ENCODE assay signal across 8 cellular contexts in genomic region chr7:128322040-128322643, GRCh38. TPM values are rescaled to one million over a fixed set of nuclear protein-coding genes. Genes with fewer than 3 reads are reported as not detected.
DNase-seq lines count a peak whose midpoint lies in the region; ATAC-seq and TF ChIP-seq lines count a peak whose summit lies in the region.

No MANE protein-coding gene starts in this region.

- peak; percentile 60 for ATAC-seq in mucosa of descending colon
- no peak for ATAC-seq in GM21390 (IDR thresholded peaks at IDR 0.05; ENCODE audit: unreplicated experiment)

- H3K36me3 ChIP-seq in OCI-LY3 (replicated peaks; ENCODE audit: low read depth, low read length) (peaks cover 58% of the 10 kb centered on the region), mucosa of descending colon (ENCODE audit: low read depth) (peaks cover 7% of the 10 kb centered on the region)

- intact Hi-C loops in mucosa of descending colon (cut with DNase I, micrococcal nuclease): no loop called here

- in situ Hi-C loops in GM13977 (cut with MboI; ENCODE audit: low pct_unique_long_range_greater_than_20kb, low sequenced_read_pairs, unreplicated experiment): no loop called here

- H3K4me2 ChIP-seq in OCI-LY3 (ENCODE audit: low read length): no peak overlapping the region

- H3K9ac ChIP-seq in OCI-LY3 (ENCODE audit: low read length): no peak overlapping the region

- no peak for DNase-seq in GM13977 (ENCODE audit: low spot score)
- DNase-seq in dermis blood vessel endothelial cell: peak; percentile 68
- DNase-seq in mucosa of descending colon: no peak
- DNase-seq in NCI-H2029 (lab: John Stamatoyannopoulos, UW): no peak
- no peak for DNase-seq in coronary artery (ENCODE audit: low spot score)

- H2AFZ ChIP-seq in OCI-LY3 (ENCODE audit: low read depth, low read length): no peak overlapping the region

- H4K20me1 ChIP-seq in OCI-LY3 (ENCODE audit: insufficient read depth, low read length): no peaks in the 10 kb centered on the region

- H3K79me2 ChIP-seq in OCI-LY3 (ENCODE audit: low read length): no peaks in the 10 kb centered on the region

- H3K4me3 ChIP-seq in OCI-LY3 (ENCODE audit: low read length) (no peak overlapping the region), mucosa of descending colon (no peak overlapping the region), coronary artery (no peak overlapping the region)

- H3K4me1 ChIP-seq in OCI-LY3 (ENCODE audit: low read length) (no peaks in the 10 kb centered on the region), mucosa of descending colon (ENCODE audit: low read depth) (no peaks in the 10 kb centered on the region)

- no peaks in the 10 kb centered on the region for H3K27me3 ChIP-seq in OCI-LY3 (ENCODE audit: low read depth, low read length)

- H3K9me3 ChIP-seq in OCI-LY3 (ENCODE audit: insufficient read depth, low read length) (no peaks in the 10 kb centered on the region), mucosa of descending colon (no peaks in the 10 kb centered on the region)

- TF ChIP-seq CTCF in C4-2B (conservative IDR thresholded peaks at IDR 0.05): peak; percentile 85
- peak; percentile 40 for TF ChIP-seq CTCF in GM13977 (IDR thresholded peaks at IDR 0.05; ENCODE audit: extremely low read depth, insufficient read depth, missing control alignments)
- peak; percentile 50 for TF ChIP-seq CTCF in OCI-LY3 (IDR thresholded peaks at IDR 0.05; ENCODE audit: low read depth, low read length)
- TF ChIP-seq CTCF in mucosa of descending colon (IDR thresholded peaks at IDR 0.05): no peak
- no peak for TF ChIP-seq CTCF in coronary artery (IDR thresholded peaks at IDR 0.05)

- H3K27ac ChIP-seq in C4-2B (no peak overlapping the region), OCI-LY3 (ENCODE audit: low read length) (no peak overlapping the region), coronary artery (no peak overlapping the region)

RNA-seq across cellular contexts. Expression of gene RBM28, which starts 21.6 kb away (rescaled TPM):
- total RNA-seq in dermis blood vessel endothelial cell (14.6 and 26.9 TPM in 2 replicates), mucosa of descending colon (10 to 100 TPM; 23.6 to 34.3 (median 27.1) TPM)

RNA-seq across cellular contexts. Expression of gene PRRT4, which starts 39.3 kb away (rescaled TPM):
- total RNA-seq in dermis blood vessel endothelial cell (not detected in 2 replicates), mucosa of descending colon (1 to 10 TPM in 1 of 3 donors, under 1 TPM in 1, not detected in 1; 0.43 to 3.1 TPM)

Comparison
In these comparisons a context has a peak if more than half of its experiments do, and no peak if none do; other contexts are left out.
1. CTCF ChIP-seq: peak in C4-2B (single experiment), GM13977 (single experiment) and OCI-LY3 (single experiment); none in mucosa of descending colon (single experiment) and coronary artery (single experiment).